In the genomic region with DNA sequence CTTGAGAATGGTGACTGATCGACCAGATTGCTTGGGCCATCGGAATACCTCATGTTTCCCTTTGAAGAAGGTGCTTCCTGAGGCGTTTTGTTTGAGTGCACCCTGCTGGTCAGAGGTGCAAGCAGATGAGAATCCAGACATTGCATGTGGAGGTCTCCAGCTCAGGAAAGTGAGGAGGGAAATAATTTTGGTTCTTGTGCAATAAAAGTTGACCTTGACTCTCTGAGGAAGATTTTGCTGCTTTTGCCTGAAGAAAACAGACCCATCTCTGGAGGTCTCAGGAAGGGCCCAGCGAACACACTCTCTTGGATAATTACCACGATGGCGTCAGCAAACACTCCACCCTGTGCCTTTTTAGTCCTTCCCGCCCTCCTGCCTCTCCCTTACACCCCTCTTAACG, we compare ENCODE assay signal across 1 cellular context.
TF ChIP-seq lines count a peak whose summit lies in the region.

No MANE protein-coding gene starts in this region.

TF ChIP-seq in K562, 482 proteins besides CTCF, POLR2A, EP300 and RAD21 (continued from another document):
- no peak for TF ChIP-seq RERE (CRISPR knock-in tag; IDR thresholded peaks at IDR 0.05; ENCODE audit: borderline replicate concordance)
